8 cellular contexts compared by ENCODE assay signal in the genomic region with DNA sequence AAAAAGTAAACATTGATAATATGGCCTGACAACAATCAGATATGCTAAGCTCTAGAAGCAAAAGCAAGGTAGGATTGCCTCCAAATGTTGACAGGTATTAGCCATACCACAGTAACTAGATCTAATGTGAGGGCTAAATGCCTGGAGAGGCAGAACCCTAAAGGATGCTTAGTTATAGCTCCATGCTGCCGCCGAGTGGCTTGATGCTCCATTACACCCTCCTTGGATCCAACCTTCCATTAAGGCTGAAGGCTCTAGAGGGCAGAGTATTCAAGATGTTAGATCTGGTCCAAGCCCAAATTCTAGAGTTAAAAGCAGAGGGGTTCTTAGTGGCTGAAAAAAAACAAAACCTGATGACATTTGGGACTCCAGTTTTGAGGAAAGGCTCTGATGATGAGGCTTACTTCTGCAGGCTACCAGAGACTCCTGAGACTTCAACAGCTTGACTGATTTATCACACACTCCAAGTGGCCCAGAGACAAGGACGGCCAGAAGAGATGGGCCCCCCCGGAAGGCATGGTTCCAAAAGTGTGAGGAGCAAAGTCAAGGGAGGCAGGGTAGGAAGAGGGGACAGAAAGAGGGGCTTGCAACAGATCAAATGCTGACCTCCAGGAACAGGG. TPM values are rescaled to one million over a fixed set of nuclear protein-coding genes. Genes with fewer than 3 reads are reported as not detected.
DNase-seq lines count a peak whose midpoint lies in the region; ATAC-seq, FAIRE-seq and TF ChIP-seq lines count a peak whose summit lies in the region.

No MANE protein-coding gene starts in this region.

- ATAC-seq in HG03103 (IDR thresholded peaks at IDR 0.05; ENCODE audit: low read depth, unreplicated experiment) (peak; percentile 50), memory B cell (ENCODE audit: low read depth) (peak; percentile 88)

- no peak overlapping the region for H3K4me3 Mint-ChIP-seq in activated CD4-positive, alpha-beta T cell treated with anti-CD3 and anti-CD28 coated beads, Interleukin-2, amount 10 ng/mL, durations not matched to agents 24 days and 14 days
- no peak overlapping the region for H3K4me3 Mint-ChIP-seq in memory B cell

- peak overlapping the region; percentile 59 for H3K27ac Mint-ChIP-seq in activated CD4-positive, alpha-beta T cell treated with anti-CD3 and anti-CD28 coated beads, Interleukin-2, amount 10 ng/mL, durations not matched to agents 24 days and 14 days
- peak overlapping the region; percentile 95 for H3K27ac Mint-ChIP-seq in memory B cell

- peaks cover 21% of the 10 kb centered on the region for H3K4me1 Mint-ChIP-seq in activated CD4-positive, alpha-beta T cell treated with anti-CD3 and anti-CD28 coated beads, Interleukin-2, amount 10 ng/mL, durations not matched to agents 24 days and 14 days
- peaks cover 19% of the 10 kb centered on the region for H3K4me1 Mint-ChIP-seq in memory B cell

- H3K9me3 Mint-ChIP-seq in activated CD4-positive, alpha-beta T cell treated with anti-CD3 and anti-CD28 coated beads, Interleukin-2, amount 10 ng/mL, durations not matched to agents 24 days and 14 days, result no peaks in the 10 kb centered on the region
- H3K9me3 Mint-ChIP-seq in memory B cell, result no peaks in the 10 kb centered on the region

- peak; percentile 89 for FAIRE-seq in GM12892 (lab: Jason Lieb, UNC)

- H3K36me3 Mint-ChIP-seq in activated CD4-positive, alpha-beta T cell treated with anti-CD3 and anti-CD28 coated beads, Interleukin-2, amount 10 ng/mL, durations not matched to agents 24 days and 14 days (ENCODE audit: low read depth), result peaks cover 56% of the 10 kb centered on the region
- H3K36me3 Mint-ChIP-seq in memory B cell, result peaks cover 30% of the 10 kb centered on the region

- no peaks in the 10 kb centered on the region for H3K27me3 Mint-ChIP-seq in activated CD4-positive, alpha-beta T cell treated with anti-CD3 and anti-CD28 coated beads, Interleukin-2, amount 10 ng/mL, durations not matched to agents 24 days and 14 days
- H3K27me3 Mint-ChIP-seq in memory B cell, result no peaks in the 10 kb centered on the region

- intact Hi-C loops in activated CD4-positive, alpha-beta T cell treated with anti-CD3 and anti-CD28 coated beads, Interleukin-2, amount 10 ng/mL, durations not matched to agents 24 days and 14 days (cut with micrococcal nuclease), result loop anchor here (10.0 kb wide), 1 partner anchor 592 kb away; no protein-coding TSS in a partner anchor

- peak; percentile 64 for TF ChIP-seq POLR2A in GM12892 (IDR thresholded peaks at IDR 0.05; ENCODE audit: low read depth, low read length)

- peak; percentile 30 for DNase-seq in 8988T
- no peak for DNase-seq in GM12892 (ENCODE audit: insufficient read length)
- DNase-seq in NCI-H526 (lab: John Stamatoyannopoulos, UW), result peak; percentile 50 to 93
- DNase-seq in activated CD4-positive, alpha-beta T cell treated with anti-CD3 and anti-CD28 coated beads, Interleukin-2, amount 10 ng/mL, durations not matched to agents 24 days and 14 days, result peak; percentile 90
- peak; percentile 89 for DNase-seq in dermis blood vessel endothelial cell
- peak; percentile 55 to 59 for DNase-seq in memory B cell (ENCODE audit: low spot score in 2 of 2)
- peak; percentile 45 for DNase-seq in stimulated activated CD8-positive, alpha-beta memory T cell treated with anti-CD3 and anti-CD28 coated beads, Interleukin-4, amount 100 ng/mL, for 24 hours (ENCODE audit: low read depth)

RNA-seq across cellular contexts. Expression of gene CPB2, which starts 21.8 kb away (rescaled TPM):
- polyA plus RNA-seq in GM12892 (2012; ENCODE audit: missing spikeins), result 0.21 TPM
- total RNA-seq in activated CD4-positive, alpha-beta T cell treated with anti-CD3 and anti-CD28 coated beads, Interleukin-2, amount 10 ng/mL, durations not matched to agents 24 days and 14 days, result not detected in 2 replicates
- total RNA-seq in dermis blood vessel endothelial cell, result not detected in 2 replicates

RNA-seq across cellular contexts. Expression of gene LCP1, which starts 55.3 kb away (rescaled TPM):
- 1,187 TPM for polyA plus RNA-seq in GM12892 (2012; ENCODE audit: missing spikeins)
- 758 and 792 TPM in 2 replicates for total RNA-seq in activated CD4-positive, alpha-beta T cell treated with anti-CD3 and anti-CD28 coated beads, Interleukin-2, amount 10 ng/mL, durations not matched to agents 24 days and 14 days
- total RNA-seq in dermis blood vessel endothelial cell, result 0.14 TPM in 1 of 2 replicates, not detected in the other

Comparison
In these comparisons a context has a peak if more than half of its experiments do, and no peak if none do; other contexts are left out.
1. RNA of gene LCP1, which starts 55.3 kb away (total RNA-seq): 758 to 792 TPM in activated CD4-positive, alpha-beta T cell treated with anti-CD3 and anti-CD28 coated beads, Interleukin-2, amount 10 ng/mL, durations not matched to agents 24 days and 14 days; 0.14 TPM in dermis blood vessel endothelial cell; every median in the first group is over 100 times any median in the second.